Comparison of ENCODE assay signal across 18 cellular contexts in the genomic region with DNA sequence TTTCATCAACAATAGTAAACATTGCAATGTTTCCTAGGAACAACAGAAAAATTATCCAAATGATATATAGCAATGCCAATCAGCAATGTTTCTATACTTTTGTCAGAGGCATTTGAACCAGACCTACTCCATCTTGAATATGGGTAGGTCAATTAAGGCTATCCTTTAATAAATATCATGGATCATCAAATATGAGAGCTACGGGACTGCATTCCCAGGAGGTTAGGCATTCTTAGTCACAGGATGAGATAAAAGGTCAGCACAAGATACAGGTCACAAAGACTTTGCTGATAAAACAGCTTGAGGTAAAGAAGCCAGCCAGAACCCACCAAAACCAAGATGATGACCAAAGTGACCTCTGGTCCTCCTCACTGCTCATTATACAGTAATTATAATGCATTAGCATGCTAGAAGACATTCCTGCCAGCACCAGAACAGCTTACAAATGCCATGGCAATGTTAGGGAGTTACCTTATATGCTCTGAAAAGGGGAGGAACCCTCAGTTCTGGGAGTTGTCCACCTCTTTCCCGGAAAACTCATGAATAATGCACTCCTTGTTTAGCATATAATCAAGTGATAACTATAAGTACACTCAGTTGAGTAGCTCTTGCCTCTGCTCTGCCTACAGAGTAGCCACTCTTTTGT. TPM values are rescaled to one million over a fixed set of nuclear protein-coding genes. Genes with fewer than 3 reads are reported as not detected.
DNase-seq lines count a peak whose midpoint lies in the region; ATAC-seq and TF ChIP-seq lines count a peak whose summit lies in the region.
"Had no signal": no experiment of that assay in that cellular context is flagged by ENCODE, and none has a peak within 500 bp of the region (broad histone marks: within the 10 kb centered on the region; RNA-seq: fewer than 3 reads in every experiment).

No MANE protein-coding gene starts in this region.

- peak; percentile 20 for DNase-seq in DMS 273 (lab: John Stamatoyannopoulos, UW; ENCODE audit: unreplicated experiment)
- DNase-seq in DMS 273 treated with DMSO at 0.1 percent for 48 hours (lab: John Stamatoyannopoulos, UW), result no peak
- peak; percentile 28 to 80 for DNase-seq in cardiac fibroblast (ENCODE audit: low read depth in 2 of 2)
- DNase-seq in testis, result peak; percentile 14
- no peak for DNase-seq in RWPE1 (ENCODE audit: low spot score)
- no peak for DNase-seq in T-helper 17 cell
- DNase-seq: activated gamma-delta T cell; dermis blood vessel endothelial cell; EL; H9; KBM-7; NCI-H1417; occipital lobe; stimulated activated naive CD8-positive, alpha-beta T cell treated with anti-CD3 and anti-CD28 coated beads, Interleukin-15, Interleukin-2, amounts not matched to agents 100 U/mL and 50 U/mL, for 24 hours had no signal

- no peaks in the 10 kb centered on the region for H3K4me1 ChIP-seq in liver (ENCODE audit: control insufficient read depth in 4 of 4, insufficient read depth in 4 of 4, low read length in 3 of 4)
- peaks cover 22% of the 10 kb centered on the region for H3K4me1 ChIP-seq in testis

- intact Hi-C loops in testis (cut with DNase I; ENCODE audit: low total_unique reads), result no loop called here

- CTCF ChIA-PET in RWPE1 (lab: Yijun Ruan, JAX), result interaction anchor here (1.0 to 1.4 kb wide), 2 partner anchors 9 to 27 kb away, joined by 5 to 6 read pairs; no protein-coding TSS in a partner anchor

- no peaks in the 10 kb centered on the region for H3K36me3 ChIP-seq in liver (ENCODE audit: control insufficient read depth in 4 of 4, insufficient read depth in 3 of 4, low read depth in 1 of 4, low read length in 3 of 4)
- no peaks in the 10 kb centered on the region for H3K36me3 ChIP-seq in testis (ENCODE audit: low read depth, missing control alignments)
- H3K36me3 ChIP-seq: ascending aorta had no signal

- H3K36me3 Mint-ChIP-seq in T-helper 17 cell (ENCODE audit: low read depth), result peaks cover 7% of the 10 kb centered on the region

- no peak overlapping the region for H3K27ac Mint-ChIP-seq in T-helper 17 cell
- H3K27ac Mint-ChIP-seq: H9 had no signal

- no peak overlapping the region for H3K9ac ChIP-seq in liver (ENCODE audit: low read depth in 1 of 2, low read length in 2 of 2)

- no peak overlapping the region for H3K27ac ChIP-seq in liver (ENCODE audit: low read depth in 1 of 2, low read length in 2 of 2)
- H3K27ac ChIP-seq in testis, result no peak overlapping the region
- no peak overlapping the region for H3K27ac ChIP-seq in RWPE1
- H3K27ac ChIP-seq: 22Rv1 had no signal

- 64% methylated on average over 2 of the region's 2 CpGs for WGBS in liver
- WGBS in testis, 2 donors, result 51 to 55% methylated on average over 2 of the region's 2 CpGs

- no peak for TF ChIP-seq POLR2A in testis (IDR thresholded peaks at IDR 0.05)

- TF ChIP-seq CTCF in cardiac fibroblast (IDR thresholded peaks at IDR 0.05; ENCODE audit: low read depth, low read length), result no peak
- no peak for TF ChIP-seq CTCF in liver (IDR thresholded peaks at IDR 0.05; ENCODE audit: low read depth, low read length, missing input control)
- TF ChIP-seq CTCF in testis (IDR thresholded peaks at IDR 0.05), result no peak
- no peak for TF ChIP-seq CTCF in RWPE1 (conservative IDR thresholded peaks at IDR 0.05; ENCODE audit: low read depth)

- POLR2A ChIA-PET in RWPE1 (lab: Yijun Ruan, JAX; ENCODE audit: low non-redundant PET), result interaction anchor here (0.6 to 0.7 kb wide), 2 partner anchors 8 to 22 kb away, joined by 3 read pairs; no protein-coding TSS in a partner anchor

- no peaks in the 10 kb centered on the region for H3K27me3 ChIP-seq in liver (ENCODE audit: control insufficient read depth in 4 of 4, insufficient read depth in 4 of 4, low read length in 3 of 4)
- no peaks in the 10 kb centered on the region for H3K27me3 ChIP-seq in testis
- H3K27me3 ChIP-seq: ascending aorta had no signal

- peaks cover 57% of the 10 kb centered on the region for H3K27me3 Mint-ChIP-seq in T-helper 17 cell

- H3K4me3 ChIP-seq in cardiac fibroblast (replicated peaks in 1 of 2; ENCODE audit: low read depth in 2 of 2, low read length in 2 of 2) (no peak overlapping the region), liver (ENCODE audit: low read depth in 1 of 3, low read length in 3 of 3) (no peak overlapping the region), testis (no peak overlapping the region)
- H3K4me3 ChIP-seq: ascending aorta had no signal

- H3K4me3 Mint-ChIP-seq in T-helper 17 cell, result no peak overlapping the region
- H3K4me3 Mint-ChIP-seq: H9 had no signal

- ATAC-seq in HG02588 (IDR thresholded peaks at IDR 0.05; ENCODE audit: unreplicated experiment) (no peak), T-helper 17 cell (no peak)
- ATAC-seq: stimulated activated naive CD8-positive, alpha-beta T cell treated with anti-CD3 and anti-CD28 coated beads, Interleukin-15, Interleukin-2, amounts not matched to agents 100 U/mL and 50 U/mL, for 24 hours had no signal

- H3K9me3 ChIP-seq in liver (ENCODE audit: control insufficient read depth in 4 of 4, low read length in 3 of 4) (no peaks in the 10 kb centered on the region), testis (no peaks in the 10 kb centered on the region), T-helper 17 cell (ENCODE audit: control insufficient read depth, low read length, poor library complexity, severe bottlenecking) (no peaks in the 10 kb centered on the region)
- H3K9me3 ChIP-seq: ascending aorta had no signal

- TF ChIP-seq RAD21 in liver (IDR thresholded peaks at IDR 0.05), result no peak

- peaks cover 6% of the 10 kb centered on the region for H3K4me1 Mint-ChIP-seq in T-helper 17 cell

TF ChIP-seq in liver, 16 proteins besides CTCF, POLR2A, EP300 and RAD21:
- TF ChIP-seq JUND (IDR thresholded peaks at IDR 0.05), result no peak
- TF ChIP-seq FOXA2 (IDR thresholded peaks at IDR 0.05), result no peak
- TF ChIP-seq RXRA (IDR thresholded peaks at IDR 0.05), result no peak
- no peak for TF ChIP-seq YY1 (IDR thresholded peaks at IDR 0.05)
- no peak for TF ChIP-seq SP1 (IDR thresholded peaks at IDR 0.05)
- peak; percentile 9 for TF ChIP-seq NR2F2 (IDR thresholded peaks at IDR 0.05)
- TF ChIP-seq, protein P1, sequence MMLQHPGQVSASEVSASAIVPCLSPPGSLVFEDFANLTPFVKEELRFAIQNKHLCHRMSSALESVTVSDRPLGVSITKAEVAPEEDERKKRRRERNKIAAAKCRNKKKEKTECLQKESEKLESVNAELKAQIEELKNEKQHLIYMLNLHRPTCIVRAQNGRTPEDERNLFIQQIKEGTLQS (IDR thresholded peaks at IDR 0.05), result no peak
- no peak for TF ChIP-seq EGR1 (IDR thresholded peaks at IDR 0.05; ENCODE audit: low read depth in 2 of 2)
- TF ChIP-seq HNF4G (IDR thresholded peaks at IDR 0.05), result no peak

RNA-seq across cellular contexts. Expression of a gene that starts 8.6 kb away (rescaled TPM):
- total RNA-seq in liver (10 to 100 TPM; 24.0 to 31.2 TPM), testis (100 to 1,000 TPM; 203 to 281 TPM), T-helper 17 cell (10 to 100 TPM in 1 of 2 donors, 1 to 10 TPM in 1; 9.1 to 26.4 TPM)
- polyA plus RNA-seq in liver (10 to 100 TPM; 32.3 to 32.4 TPM), testis (ENCODE audit: insufficient read depth, low read depth, low replicate concordance) (348 TPM)

RNA-seq across cellular contexts. Expression of a gene that starts 19.8 kb away (rescaled TPM):
- total RNA-seq in liver (100 to 1,000 TPM in 1 of 2 donors, 10 to 100 TPM in 1; 11.5 to 124 TPM), testis (10 to 100 TPM in 1 of 2 donors, 1 to 10 TPM in 1; 9.5 to 16.8 TPM), T-helper 17 cell (10 to 100 TPM in 1 of 2 donors, 1 to 10 TPM in 1; 9.2 to 14.2 TPM)
- polyA plus RNA-seq in liver (100 to 1,000 TPM in 1 of 2 donors, 10 to 100 TPM in 1; 61.7 to 127 TPM), testis (ENCODE audit: insufficient read depth, low read depth, low replicate concordance) (35.6 TPM)

Comparison
In these comparisons a context has a peak if more than half of its experiments do, and no peak if none do; other contexts are left out.
1. DNase-seq: peak in DMS 273 (single experiment), cardiac fibroblast (2 of 2) and testis (single experiment); none in DMS 273 treated with DMSO at 0.1 percent for 48 hours (single experiment), RWPE1 (single experiment) and T-helper 17 cell (0 of 3).
2. RNA of a gene that starts 8.6 kb away (total RNA-seq): 203 to 281 TPM in testis; 24.0 to 31.2 TPM in liver and 9.1 to 26.4 TPM in T-helper 17 cell; every median in the first group is over 4 times any median in the second.